Comparison of ENCODE assay signal across 1 cellular context in the genomic region with DNA sequence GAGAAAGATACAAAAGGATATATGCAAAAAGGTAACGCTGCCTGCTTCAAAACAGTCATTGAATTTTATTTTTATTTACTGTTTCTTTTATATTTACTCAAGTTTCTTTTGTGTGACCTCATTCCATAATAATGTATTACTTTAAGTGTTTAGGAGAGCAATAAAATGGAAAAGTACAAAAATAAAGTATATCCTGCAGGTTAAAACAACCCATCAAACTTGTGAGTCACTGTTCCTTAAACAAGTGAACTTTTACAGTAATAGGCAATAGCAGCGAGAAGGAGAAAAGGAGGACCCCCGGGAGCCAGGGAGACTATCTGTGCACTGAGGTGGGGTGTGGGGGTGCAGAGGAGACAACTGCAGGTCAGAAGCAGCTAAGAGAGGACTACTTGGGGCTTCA.
TF ChIP-seq lines count a peak whose summit lies in the region.

No MANE protein-coding gene starts in this region.

TF ChIP-seq in K562, 482 proteins besides CTCF, POLR2A, EP300 and RAD21 (continued from another document):
- TF ChIP-seq, protein P1, sequence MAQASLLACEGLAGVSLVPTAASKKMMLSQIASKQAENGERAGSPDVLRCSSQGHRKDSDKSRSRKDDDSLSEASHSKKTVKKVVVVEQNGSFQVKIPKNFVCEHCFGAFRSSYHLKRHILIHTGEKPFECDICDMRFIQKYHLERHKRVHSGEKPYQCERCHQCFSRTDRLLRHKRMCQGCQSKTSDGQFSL (CRISPR knock-in tag; IDR thresholded peaks at IDR 0.05), result no peak
- TF ChIP-seq, protein P1 (tag; IDR thresholded peaks at IDR 0.05), result no peak
- TF ChIP-seq CBFA2T3 (IDR thresholded peaks at IDR 0.05) (no peak), ZNF239 (CRISPR knock-in tag; IDR thresholded peaks at IDR 0.05) (no peak), MAFG (tag; conservative IDR thresholded peaks at IDR 0.05) (no peak), HDAC1 (IDR thresholded peaks at IDR 0.05) (no peak), NR3C1 (CRISPR knock-in tag; IDR thresholded peaks at IDR 0.05) (no peak), RBM14 (IDR thresholded peaks at IDR 0.05; ENCODE audit: borderline replicate concordance, insufficient read depth, low read depth, low read length) (no peak), CHD4 (IDR thresholded peaks at IDR 0.05; ENCODE audit: insufficient read depth, insufficient replicate concordance, low read depth, low read length, poor library complexity, severe bottlenecking) (no peak), ZNF584 (CRISPR knock-in tag; IDR thresholded peaks at IDR 0.05; ENCODE audit: low read depth) (no peak), RUNX1 (IDR thresholded peaks at IDR 0.05; ENCODE audit: low read depth) (no peak), ZNF174 (CRISPR knock-in tag; IDR thresholded peaks at IDR 0.05) (no peak), KDM1A (IDR thresholded peaks at IDR 0.05) (no peak), FUS (optimal IDR thresholded peaks at IDR 0.05; ENCODE audit: low read depth, low read length) (no peak), PHF21A (IDR thresholded peaks at IDR 0.05; ENCODE audit: borderline replicate concordance, low read depth) (no peak)
- TF ChIP-seq, protein P2, sequence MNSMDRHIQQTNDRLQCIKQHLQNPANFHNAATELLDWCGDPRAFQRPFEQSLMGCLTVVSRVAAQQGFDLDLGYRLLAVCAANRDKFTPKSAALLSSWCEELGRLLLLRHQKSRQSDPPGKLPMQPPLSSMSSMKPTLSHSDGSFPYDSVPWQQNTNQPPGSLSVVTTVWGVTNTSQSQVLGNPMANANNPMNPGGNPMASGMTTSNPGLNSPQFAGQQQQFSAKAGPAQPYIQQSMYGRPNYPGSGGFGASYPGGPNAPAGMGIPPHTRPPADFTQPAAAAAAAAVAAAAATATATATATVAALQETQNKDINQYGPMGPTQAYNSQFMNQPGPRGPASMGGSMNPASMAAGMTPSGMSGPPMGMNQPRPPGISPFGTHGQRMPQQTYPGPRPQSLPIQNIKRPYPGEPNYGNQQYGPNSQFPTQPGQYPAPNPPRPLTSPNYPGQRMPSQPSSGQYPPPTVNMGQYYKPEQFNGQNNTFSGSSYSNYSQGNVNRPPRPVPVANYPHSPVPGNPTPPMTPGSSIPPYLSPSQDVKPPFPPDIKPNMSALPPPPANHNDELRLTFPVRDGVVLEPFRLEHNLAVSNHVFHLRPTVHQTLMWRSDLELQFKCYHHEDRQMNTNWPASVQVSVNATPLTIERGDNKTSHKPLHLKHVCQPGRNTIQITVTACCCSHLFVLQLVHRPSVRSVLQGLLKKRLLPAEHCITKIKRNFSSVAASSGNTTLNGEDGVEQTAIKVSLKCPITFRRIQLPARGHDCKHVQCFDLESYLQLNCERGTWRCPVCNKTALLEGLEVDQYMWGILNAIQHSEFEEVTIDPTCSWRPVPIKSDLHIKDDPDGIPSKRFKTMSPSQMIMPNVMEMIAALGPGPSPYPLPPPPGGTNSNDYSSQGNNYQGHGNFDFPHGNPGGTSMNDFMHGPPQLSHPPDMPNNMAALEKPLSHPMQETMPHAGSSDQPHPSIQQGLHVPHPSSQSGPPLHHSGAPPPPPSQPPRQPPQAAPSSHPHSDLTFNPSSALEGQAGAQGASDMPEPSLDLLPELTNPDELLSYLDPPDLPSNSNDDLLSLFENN (IDR thresholded peaks at IDR 0.05; ENCODE audit: low read depth in 2 of 2, low read length in 2 of 2), result no peak
- TF ChIP-seq, protein P3, sequence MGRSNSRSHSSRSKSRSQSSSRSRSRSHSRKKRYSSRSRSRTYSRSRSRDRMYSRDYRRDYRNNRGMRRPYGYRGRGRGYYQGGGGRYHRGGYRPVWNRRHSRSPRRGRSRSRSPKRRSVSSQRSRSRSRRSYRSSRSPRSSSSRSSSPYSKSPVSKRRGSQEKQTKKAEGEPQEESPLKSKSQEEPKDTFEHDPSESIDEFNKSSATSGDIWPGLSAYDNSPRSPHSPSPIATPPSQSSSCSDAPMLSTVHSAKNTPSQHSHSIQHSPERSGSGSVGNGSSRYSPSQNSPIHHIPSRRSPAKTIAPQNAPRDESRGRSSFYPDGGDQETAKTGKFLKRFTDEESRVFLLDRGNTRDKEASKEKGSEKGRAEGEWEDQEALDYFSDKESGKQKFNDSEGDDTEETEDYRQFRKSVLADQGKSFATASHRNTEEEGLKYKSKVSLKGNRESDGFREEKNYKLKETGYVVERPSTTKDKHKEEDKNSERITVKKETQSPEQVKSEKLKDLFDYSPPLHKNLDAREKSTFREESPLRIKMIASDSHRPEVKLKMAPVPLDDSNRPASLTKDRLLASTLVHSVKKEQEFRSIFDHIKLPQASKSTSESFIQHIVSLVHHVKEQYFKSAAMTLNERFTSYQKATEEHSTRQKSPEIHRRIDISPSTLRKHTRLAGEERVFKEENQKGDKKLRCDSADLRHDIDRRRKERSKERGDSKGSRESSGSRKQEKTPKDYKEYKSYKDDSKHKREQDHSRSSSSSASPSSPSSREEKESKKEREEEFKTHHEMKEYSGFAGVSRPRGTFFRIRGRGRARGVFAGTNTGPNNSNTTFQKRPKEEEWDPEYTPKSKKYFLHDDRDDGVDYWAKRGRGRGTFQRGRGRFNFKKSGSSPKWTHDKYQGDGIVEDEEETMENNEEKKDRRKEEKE (IDR thresholded peaks at IDR 0.05; ENCODE audit: borderline replicate concordance in 1 of 2, control insufficient read depth in 1 of 2, low read depth in 2 of 2, low read length in 1 of 2), result no peak
